Comparison of ENCODE assay signal across 20 cellular contexts in the genomic region with DNA sequence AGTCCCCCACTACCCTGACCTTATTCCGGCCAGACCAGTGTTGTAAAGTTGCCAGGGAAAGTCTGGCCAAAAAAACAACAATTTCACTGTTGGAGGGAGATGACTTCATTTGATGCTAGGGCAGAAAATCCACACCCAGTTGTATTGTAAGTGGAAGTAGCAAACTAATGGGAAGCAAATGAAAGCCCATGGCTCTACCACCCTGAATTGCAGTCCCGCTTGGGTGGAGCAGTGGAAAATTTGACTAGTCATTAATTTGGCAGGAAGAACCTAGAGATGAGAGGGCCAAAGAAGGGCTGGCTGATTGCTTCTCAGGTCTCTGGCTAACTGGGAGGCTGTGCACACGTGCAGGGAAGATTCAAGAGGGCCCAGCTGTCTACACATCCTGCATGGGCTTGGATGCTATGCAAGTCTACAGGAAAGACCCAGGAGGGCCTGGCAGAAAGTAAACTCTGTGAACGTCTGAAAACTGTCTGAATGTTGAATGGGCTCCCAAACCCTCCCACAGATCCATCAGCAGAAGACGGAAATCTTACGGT.
"Had no signal": no experiment of that assay in that cellular context is flagged by ENCODE, and none has a peak within 500 bp of the region (broad histone marks: within the 10 kb centered on the region; RNA-seq: fewer than 3 reads in every experiment).

No MANE protein-coding gene starts in this region.

- H3K27ac ChIP-seq: dorsolateral prefrontal cortex, gastrocnemius medialis, left ventricle myocardium inferior, lower lobe of right lung, neural progenitor cell, ovary, right atrium auricular region, sigmoid colon, skin epidermis, testis, tibial nerve had no signal

- H3K4me2 ChIP-seq: neural progenitor cell had no signal

- H3K9ac ChIP-seq: neural progenitor cell had no signal

- DNase-seq: cortex of kidney; dorsolateral prefrontal cortex; effector CD8-positive, alpha-beta T cell; gastrocnemius medialis; glutamatergic neuron; left ventricle myocardium inferior; lower lobe of right lung; natural killer cell; nucleus accumbens; ovary; sigmoid colon; stimulated activated CD4-positive, alpha-beta T cell treated with anti-CD3 and anti-CD28 coated beads, Interleukin-2, amount 100 ng/mL, for 24 hours; stimulated activated CD4-positive, alpha-beta T cell treated with anti-CD3 and anti-CD28 coated beads, Interleukin-4, amount 100 ng/mL, for 4 hours; stimulated activated naive B cell treated with anti-CD40 and anti-IgM and Interleukin-4, amounts not matched to agents 10 μg/mL and 1 μg/mL and 100 μg/mL, for 72 hours; stimulated activated naive CD8-positive, alpha-beta T cell treated with anti-CD3 and anti-CD28 coated beads, Interleukin-15, amount 100 ng/mL, for 72 hours; testis had no signal

- ATAC-seq: gastrocnemius medialis; lower lobe of right lung; natural killer cell; stimulated activated naive B cell treated with anti-CD40 and anti-IgM and Interleukin-4, amounts not matched to agents 10 μg/mL and 1 μg/mL and 100 μg/mL, for 72 hours; stimulated activated naive CD8-positive, alpha-beta T cell treated with anti-CD3 and anti-CD28 coated beads, Interleukin-15, amount 100 ng/mL, for 72 hours had no signal

- H2AFZ ChIP-seq: neural progenitor cell had no signal

- H3K27me3 ChIP-seq: dorsolateral prefrontal cortex, gastrocnemius medialis, neural progenitor cell, ovary, right atrium auricular region, sigmoid colon, testis, tibial nerve had no signal

- H3K4me3 ChIP-seq: dorsolateral prefrontal cortex, gastrocnemius medialis, left ventricle myocardium inferior, lower lobe of right lung, neural progenitor cell, ovary, right atrium auricular region, sigmoid colon, skin epidermis, testis, tibial nerve had no signal

- H3K4me1 ChIP-seq: gastrocnemius medialis, left ventricle myocardium inferior, lower lobe of right lung, neural progenitor cell, right atrium auricular region, sigmoid colon, testis had no signal

- H3K9me3 ChIP-seq: gastrocnemius medialis, lower lobe of right lung, ovary, right atrium auricular region, sigmoid colon, testis had no signal

- H3K36me3 ChIP-seq: gastrocnemius medialis, left ventricle myocardium inferior, lower lobe of right lung, neural progenitor cell, ovary, right atrium auricular region, sigmoid colon, tibial nerve had no signal
